ENCODE assay signal across 2 cellular contexts in the genomic region with DNA sequence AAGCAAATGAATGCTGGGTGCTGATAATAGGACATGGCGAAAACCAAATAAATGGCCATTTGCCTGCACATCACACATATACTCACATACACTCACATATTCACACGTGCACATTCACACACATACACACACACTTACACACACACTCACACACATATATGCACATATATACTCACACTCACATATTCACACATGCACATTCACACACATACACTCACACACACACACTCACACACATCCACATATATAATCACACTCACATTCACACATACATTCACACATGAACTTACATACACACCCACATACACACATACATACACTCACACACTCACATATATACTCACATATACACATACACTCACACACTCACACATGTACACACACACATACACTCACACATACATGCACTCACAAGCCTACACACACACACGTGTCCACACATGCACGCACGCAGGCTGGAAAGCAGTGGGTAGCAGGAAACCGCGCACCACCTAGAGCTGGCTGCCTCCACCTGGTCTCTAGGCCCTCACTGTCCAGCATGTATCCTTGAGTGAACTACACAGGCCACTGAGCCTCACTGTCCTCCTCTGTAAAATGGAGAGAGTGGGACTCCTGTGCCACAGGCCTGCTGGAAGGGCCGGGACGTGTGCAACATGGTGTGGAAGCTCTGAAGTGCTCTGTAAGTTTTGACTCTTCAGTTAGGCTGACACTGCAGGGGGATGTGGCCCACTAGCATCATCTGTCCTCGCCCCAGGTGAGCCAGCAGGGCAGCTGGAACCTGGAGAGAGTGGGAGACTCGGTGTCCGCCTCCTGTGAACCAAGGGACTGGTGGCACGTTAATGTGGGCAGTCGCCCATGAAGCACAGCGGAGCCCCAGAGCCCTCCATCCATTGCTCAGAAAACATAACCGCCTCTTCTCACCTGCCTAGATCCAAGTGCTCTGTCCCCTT.
TF ChIP-seq lines count a peak whose summit lies in the region.

No MANE protein-coding gene starts in this region.

TF ChIP-seq in K562, 482 proteins besides CTCF, POLR2A, EP300 and RAD21 (continued from another document and continues in another):
- TF ChIP-seq, protein P1, sequence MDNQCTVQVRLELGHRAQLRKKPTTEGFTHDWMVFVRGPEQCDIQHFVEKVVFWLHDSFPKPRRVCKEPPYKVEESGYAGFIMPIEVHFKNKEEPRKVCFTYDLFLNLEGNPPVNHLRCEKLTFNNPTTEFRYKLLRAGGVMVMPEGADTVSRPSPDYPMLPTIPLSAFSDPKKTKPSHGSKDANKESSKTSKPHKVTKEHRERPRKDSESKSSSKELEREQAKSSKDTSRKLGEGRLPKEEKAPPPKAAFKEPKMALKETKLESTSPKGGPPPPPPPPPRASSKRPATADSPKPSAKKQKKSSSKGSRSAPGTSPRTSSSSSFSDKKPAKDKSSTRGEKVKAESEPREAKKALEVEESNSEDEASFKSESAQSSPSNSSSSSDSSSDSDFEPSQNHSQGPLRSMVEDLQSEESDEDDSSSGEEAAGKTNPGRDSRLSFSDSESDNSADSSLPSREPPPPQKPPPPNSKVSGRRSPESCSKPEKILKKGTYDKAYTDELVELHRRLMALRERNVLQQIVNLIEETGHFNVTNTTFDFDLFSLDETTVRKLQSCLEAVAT (IDR thresholded peaks at IDR 0.05): peak; percentile 42 to 44; a peak in 1 of 4 replicates
- TF ChIP-seq, protein P2, sequence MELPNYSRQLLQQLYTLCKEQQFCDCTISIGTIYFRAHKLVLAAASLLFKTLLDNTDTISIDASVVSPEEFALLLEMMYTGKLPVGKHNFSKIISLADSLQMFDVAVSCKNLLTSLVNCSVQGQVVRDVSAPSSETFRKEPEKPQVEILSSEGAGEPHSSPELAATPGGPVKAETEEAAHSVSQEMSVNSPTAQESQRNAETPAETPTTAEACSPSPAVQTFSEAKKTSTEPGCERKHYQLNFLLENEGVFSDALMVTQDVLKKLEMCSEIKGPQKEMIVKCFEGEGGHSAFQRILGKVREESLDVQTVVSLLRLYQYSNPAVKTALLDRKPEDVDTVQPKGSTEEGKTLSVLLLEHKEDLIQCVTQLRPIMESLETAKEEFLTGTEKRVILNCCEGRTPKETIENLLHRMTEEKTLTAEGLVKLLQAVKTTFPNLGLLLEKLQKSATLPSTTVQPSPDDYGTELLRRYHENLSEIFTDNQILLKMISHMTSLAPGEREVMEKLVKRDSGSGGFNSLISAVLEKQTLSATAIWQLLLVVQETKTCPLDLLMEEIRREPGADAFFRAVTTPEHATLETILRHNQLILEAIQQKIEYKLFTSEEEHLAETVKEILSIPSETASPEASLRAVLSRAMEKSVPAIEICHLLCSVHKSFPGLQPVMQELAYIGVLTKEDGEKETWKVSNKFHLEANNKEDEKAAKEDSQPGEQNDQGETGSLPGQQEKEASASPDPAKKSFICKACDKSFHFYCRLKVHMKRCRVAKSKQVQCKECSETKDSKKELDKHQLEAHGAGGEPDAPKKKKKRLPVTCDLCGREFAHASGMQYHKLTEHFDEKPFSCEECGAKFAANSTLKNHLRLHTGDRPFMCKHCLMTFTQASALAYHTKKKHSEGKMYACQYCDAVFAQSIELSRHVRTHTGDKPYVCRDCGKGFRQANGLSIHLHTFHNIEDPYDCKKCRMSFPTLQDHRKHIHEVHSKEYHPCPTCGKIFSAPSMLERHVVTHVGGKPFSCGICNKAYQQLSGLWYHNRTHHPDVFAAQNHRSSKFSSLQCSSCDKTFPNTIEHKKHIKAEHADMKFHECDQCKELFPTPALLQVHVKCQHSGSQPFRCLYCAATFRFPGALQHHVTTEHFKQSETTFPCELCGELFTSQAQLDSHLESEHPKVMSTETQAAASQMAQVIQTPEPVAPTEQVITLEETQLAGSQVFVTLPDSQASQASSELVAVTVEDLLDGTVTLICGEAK (IDR thresholded peaks at IDR 0.05): no peak
- TF ChIP-seq, protein P2 (CRISPR knock-in tag; IDR thresholded peaks at IDR 0.05): no peak
- TF ChIP-seq BRF1 (IDR thresholded peaks at IDR 0.05; ENCODE audit: borderline replicate concordance, extremely low read depth, insufficient read length): no peak
- TF ChIP-seq, protein P3, sequence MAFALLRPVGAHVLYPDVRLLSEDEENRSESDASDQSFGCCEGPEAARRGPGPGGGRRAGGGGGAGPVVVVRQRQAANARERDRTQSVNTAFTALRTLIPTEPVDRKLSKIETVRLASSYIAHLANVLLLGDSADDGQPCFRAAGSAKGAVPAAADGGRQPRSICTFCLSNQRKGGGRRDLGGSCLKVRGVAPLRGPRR (CRISPR knock-in tag; IDR thresholded peaks at IDR 0.05): no peak

TF ChIP-seq in HepG2, 621 proteins besides CTCF, POLR2A, EP300 and RAD21 (continued from another document):
- TF ChIP-seq, protein P4, sequence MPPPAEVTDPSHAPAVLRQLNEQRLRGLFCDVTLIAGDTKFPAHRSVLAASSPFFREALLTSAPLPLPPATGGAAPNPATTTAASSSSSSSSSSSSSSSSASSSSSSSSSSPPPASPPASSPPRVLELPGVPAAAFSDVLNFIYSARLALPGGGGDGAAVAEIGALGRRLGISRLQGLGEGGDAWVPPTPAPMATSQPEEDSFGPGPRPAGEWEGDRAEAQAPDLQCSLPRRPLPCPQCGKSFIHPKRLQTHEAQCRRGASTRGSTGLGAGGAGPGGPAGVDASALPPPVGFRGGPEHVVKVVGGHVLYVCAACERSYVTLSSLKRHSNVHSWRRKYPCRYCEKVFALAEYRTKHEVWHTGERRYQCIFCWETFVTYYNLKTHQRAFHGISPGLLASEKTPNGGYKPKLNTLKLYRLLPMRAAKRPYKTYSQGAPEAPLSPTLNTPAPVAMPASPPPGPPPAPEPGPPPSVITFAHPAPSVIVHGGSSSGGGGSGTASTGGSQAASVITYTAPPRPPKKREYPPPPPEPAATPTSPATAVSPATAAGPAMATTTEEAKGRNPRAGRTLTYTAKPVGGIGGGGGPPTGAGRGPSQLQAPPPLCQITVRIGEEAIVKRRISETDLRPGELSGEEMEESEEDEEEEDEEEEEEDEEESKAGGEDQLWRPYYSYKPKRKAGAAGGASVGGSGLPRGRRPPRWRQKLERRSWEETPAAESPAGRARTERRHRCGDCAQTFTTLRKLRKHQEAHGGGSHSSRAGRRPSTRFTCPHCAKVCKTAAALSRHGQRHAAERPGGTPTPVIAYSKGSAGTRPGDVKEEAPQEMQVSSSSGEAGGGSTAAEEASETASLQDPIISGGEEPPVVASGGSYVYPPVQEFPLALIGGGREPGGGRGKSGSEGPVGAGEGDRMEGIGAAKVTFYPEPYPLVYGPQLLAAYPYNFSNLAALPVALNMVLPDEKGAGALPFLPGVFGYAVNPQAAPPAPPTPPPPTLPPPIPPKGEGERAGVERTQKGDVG (CRISPR knock-in tag; IDR thresholded peaks at IDR 0.05; ENCODE audit: borderline replicate concordance): no peak
- TF ChIP-seq SOX5 (CRISPR knock-in tag; IDR thresholded peaks at IDR 0.05; ENCODE audit: borderline replicate concordance) (no peak), ZNF781 (CRISPR knock-in tag; IDR thresholded peaks at IDR 0.05; ENCODE audit: borderline replicate concordance, not compliant biosample characterization) (no peak), NBN (conservative IDR thresholded peaks at IDR 0.05) (peak; percentile 89; the same call in 1 of the 2 replicates), KDM4B (CRISPR knock-in tag; IDR thresholded peaks at IDR 0.05) (no peak), GLI4 (CRISPR knock-in tag; IDR thresholded peaks at IDR 0.05; ENCODE audit: borderline replicate concordance) (no peak), FOXP1 (IDR thresholded peaks at IDR 0.05) (peak; percentile 28; the same call in 1 of the 2 replicates), FOXP1 (CRISPR knock-in tag; IDR thresholded peaks at IDR 0.05) (no peak), RAD51 (IDR thresholded peaks at IDR 0.05; ENCODE audit: borderline replicate concordance) (peak; percentile 25; the same call in 1 of the 2 replicates), NR1H2 (CRISPR knock-in tag; IDR thresholded peaks at IDR 0.05; ENCODE audit: borderline replicate concordance, low read depth) (no peak), TMF1 (CRISPR knock-in tag; IDR thresholded peaks at IDR 0.05; ENCODE audit: low read depth) (no peak), KLF13 (CRISPR knock-in tag; IDR thresholded peaks at IDR 0.05) (no peak)
- TF ChIP-seq, protein P5, sequence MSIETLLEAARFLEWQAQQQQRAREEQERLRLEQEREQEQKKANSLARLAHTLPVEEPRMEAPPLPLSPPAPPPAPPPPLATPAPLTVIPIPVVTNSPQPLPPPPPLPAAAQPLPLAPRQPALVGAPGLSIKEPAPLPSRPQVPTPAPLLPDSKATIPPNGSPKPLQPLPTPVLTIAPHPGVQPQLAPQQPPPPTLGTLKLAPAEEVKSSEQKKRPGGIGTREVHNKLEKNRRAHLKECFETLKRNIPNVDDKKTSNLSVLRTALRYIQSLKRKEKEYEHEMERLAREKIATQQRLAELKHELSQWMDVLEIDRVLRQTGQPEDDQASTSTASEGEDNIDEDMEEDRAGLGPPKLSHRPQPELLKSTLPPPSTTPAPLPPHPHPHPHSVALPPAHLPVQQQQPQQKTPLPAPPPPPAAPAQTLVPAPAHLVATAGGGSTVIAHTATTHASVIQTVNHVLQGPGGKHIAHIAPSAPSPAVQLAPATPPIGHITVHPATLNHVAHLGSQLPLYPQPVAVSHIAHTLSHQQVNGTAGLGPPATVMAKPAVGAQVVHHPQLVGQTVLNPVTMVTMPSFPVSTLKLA (IDR thresholded peaks at IDR 0.05): peak; percentile 11; the same call in 1 of the 2 replicates
